ENCODE assay signal across 9 cellular contexts in the genomic region with DNA sequence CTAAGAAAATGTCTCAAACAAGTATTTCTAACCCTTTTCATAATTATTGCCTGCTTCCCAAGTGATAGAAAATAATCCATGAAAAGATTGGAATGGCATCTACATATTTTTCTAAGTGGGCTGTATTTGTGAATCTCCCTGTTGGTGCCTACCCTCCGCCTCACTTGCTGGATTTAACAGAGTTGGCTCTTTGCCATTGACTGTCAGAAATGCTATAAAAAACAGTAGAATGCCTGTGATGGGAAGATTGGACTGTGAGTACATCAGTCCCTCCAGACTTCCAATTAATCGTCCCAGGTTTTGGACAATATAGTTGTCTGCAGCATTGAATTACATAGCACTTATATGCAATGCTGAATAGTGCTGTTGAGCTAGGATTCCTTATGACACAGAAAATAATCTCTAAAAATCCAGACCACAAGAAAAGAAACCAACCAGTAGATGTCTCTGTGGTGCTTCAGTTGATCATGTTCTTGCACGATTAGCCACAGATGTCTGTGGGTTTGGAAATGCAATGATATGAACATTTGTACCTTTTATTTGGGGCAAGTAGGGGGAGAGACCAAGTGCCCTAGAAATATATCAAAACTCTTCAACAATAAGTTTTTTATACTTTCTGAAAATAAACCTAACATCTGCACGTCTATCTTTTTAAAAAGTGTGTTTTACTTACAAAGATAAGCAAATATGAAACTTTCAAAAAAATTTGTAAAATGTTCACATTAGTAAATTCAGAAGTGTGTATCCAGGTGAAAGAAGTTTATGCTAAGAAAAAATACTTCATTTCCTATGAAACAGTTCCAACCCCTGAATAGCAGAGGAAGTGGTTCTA.
DNase-seq lines count a peak whose midpoint lies in the region; ATAC-seq and TF ChIP-seq lines count a peak whose summit lies in the region.
"Had no signal": no experiment of that assay in that cellular context is flagged by ENCODE, and none has a peak within 500 bp of the region (broad histone marks: within the 10 kb centered on the region; RNA-seq: fewer than 3 reads in every experiment).

No MANE protein-coding gene starts in this region.

- H3K18ac ChIP-seq in mesendoderm (ENCODE audit: low read length): no peak overlapping the region

- H2BK15ac ChIP-seq in mesendoderm (replicated peaks; ENCODE audit: low read depth): no peak overlapping the region

- intact Hi-C loops in colonic mucosa (cut with DNase I): loop anchor here (1.0 to 10.0 kb wide), 2 partner anchors 235 to 304 kb away; no protein-coding TSS in a partner anchor
- intact Hi-C loops in activated T-helper 1 cell treated with anti-CD3 and anti-CD28 coated beads, Interleukin-12 subunit alpha, Interleukin-12 subunit beta, Interleukin-2, Interleukin-4 antibody, amounts not matched to agents 30 ng/mL and 10 ng/mL and 1 ng/mL, durations not matched to agents 14 hours and 24 hours and 36 hours (cut with micrococcal nuclease): loop anchor here (1.0 kb wide), 2 partner anchors 38 to 304 kb away; no protein-coding TSS in a partner anchor

- no peak overlapping the region for H4K5ac ChIP-seq in mesendoderm (ENCODE audit: low read length)

- H4K8ac ChIP-seq in mesendoderm (ENCODE audit: low read depth, low read length): no peak overlapping the region

- no peak overlapping the region for H3K4ac ChIP-seq in mesendoderm (ENCODE audit: low read depth, low read length)

- no peak overlapping the region for H3K27ac Mint-ChIP-seq in activated T-helper 1 cell treated with anti-CD3 and anti-CD28 coated beads, Interleukin-12 subunit alpha, Interleukin-12 subunit beta, Interleukin-2, Interleukin-4 antibody, amounts not matched to agents 30 ng/mL and 10 ng/mL and 1 ng/mL, durations not matched to agents 14 hours and 24 hours and 36 hours
- H3K27ac Mint-ChIP-seq: activated naive CD8-positive, alpha-beta T cell had no signal

- H3K9me3 ChIP-seq in NT2/D1 (ENCODE audit: insufficient read depth, low read length): no peaks in the 10 kb centered on the region
- H3K9me3 ChIP-seq in colonic mucosa: no peaks in the 10 kb centered on the region

- no peaks in the 10 kb centered on the region for H3K27me3 ChIP-seq in NT2/D1 (ENCODE audit: insufficient read depth, insufficient read length)
- H3K27me3 ChIP-seq in colonic mucosa: no peaks in the 10 kb centered on the region
- H3K27me3 ChIP-seq in mesendoderm (ENCODE audit: insufficient read depth, low read length, poor library complexity): no peaks in the 10 kb centered on the region

- ATAC-seq in HG03520 (IDR thresholded peaks at IDR 0.05; ENCODE audit: unreplicated experiment) (peak; percentile 53), HG02840 (IDR thresholded peaks at IDR 0.05; ENCODE audit: low FRiP score, unreplicated experiment) (no peak)

- no peak overlapping the region for H3K4me3 ChIP-seq in NT2/D1 (ENCODE audit: insufficient read length, low read depth)
- no peak overlapping the region for H3K4me3 ChIP-seq in colonic mucosa
- H3K4me3 ChIP-seq in mesendoderm (ENCODE audit: low read length): no peak overlapping the region

- no peak overlapping the region for H2AK5ac ChIP-seq in mesendoderm (ENCODE audit: low read length)

- H3K79me1 ChIP-seq in mesendoderm (ENCODE audit: low read length): no peaks in the 10 kb centered on the region

- H3K56ac ChIP-seq in mesendoderm (ENCODE audit: low read length): no peak overlapping the region

- H3K4me1 Mint-ChIP-seq in activated T-helper 1 cell treated with anti-CD3 and anti-CD28 coated beads, Interleukin-12 subunit alpha, Interleukin-12 subunit beta, Interleukin-2, Interleukin-4 antibody, amounts not matched to agents 30 ng/mL and 10 ng/mL and 1 ng/mL, durations not matched to agents 14 hours and 24 hours and 36 hours (ENCODE audit: low read depth): no peaks in the 10 kb centered on the region

- no peaks in the 10 kb centered on the region for H3K36me3 ChIP-seq in NT2/D1 (ENCODE audit: insufficient read depth, insufficient read length, low read length)
- H3K36me3 ChIP-seq in colonic mucosa: no peaks in the 10 kb centered on the region
- H3K36me3 ChIP-seq in mesendoderm (ENCODE audit: control insufficient read depth, insufficient read depth, low read length): no peaks in the 10 kb centered on the region

- H3K4me1 ChIP-seq in NT2/D1 (ENCODE audit: insufficient read depth, insufficient read length): no peaks in the 10 kb centered on the region
- no peaks in the 10 kb centered on the region for H3K4me1 ChIP-seq in colonic mucosa
- no peaks in the 10 kb centered on the region for H3K4me1 ChIP-seq in mesendoderm (ENCODE audit: control insufficient read depth, low read depth, low read length)

- H3K79me2 ChIP-seq in mesendoderm (ENCODE audit: control insufficient read depth, insufficient read depth, low read length): no peaks in the 10 kb centered on the region

- no peaks in the 10 kb centered on the region for H3K36me3 Mint-ChIP-seq in activated T-helper 1 cell treated with anti-CD3 and anti-CD28 coated beads, Interleukin-12 subunit alpha, Interleukin-12 subunit beta, Interleukin-2, Interleukin-4 antibody, amounts not matched to agents 30 ng/mL and 10 ng/mL and 1 ng/mL, durations not matched to agents 14 hours and 24 hours and 36 hours (ENCODE audit: low read depth)
- H3K36me3 Mint-ChIP-seq: activated naive CD8-positive, alpha-beta T cell had no signal

- no peak overlapping the region for H3K4me2 ChIP-seq in mesendoderm (ENCODE audit: low read length)

- H3K4me3 Mint-ChIP-seq in activated T-helper 1 cell treated with anti-CD3 and anti-CD28 coated beads, Interleukin-12 subunit alpha, Interleukin-12 subunit beta, Interleukin-2, Interleukin-4 antibody, amounts not matched to agents 30 ng/mL and 10 ng/mL and 1 ng/mL, durations not matched to agents 14 hours and 24 hours and 36 hours: no peak overlapping the region
- H3K4me3 Mint-ChIP-seq: activated naive CD8-positive, alpha-beta T cell had no signal

- H3K27ac ChIP-seq in colonic mucosa (no peak overlapping the region), mesendoderm (ENCODE audit: low read depth, low read length) (no peak overlapping the region)

- peak; percentile 38 for TF ChIP-seq CTCF in colonic mucosa (IDR thresholded peaks at IDR 0.05)

- DNase-seq in NCI-H524 (lab: John Stamatoyannopoulos, UW): peak; percentile 37 to 74
- no peak for DNase-seq in NCI-H524 treated with DMSO at 0.1 percent for 48 hours (lab: John Stamatoyannopoulos, UW)
- DNase-seq in NT2/D1 (ENCODE audit: low read depth, low spot score): peak; percentile 18
- DNase-seq in colonic mucosa: peak; percentile 25
- DNase-seq in mesendoderm: peak; percentile 68
- DNase-seq in activated T-helper 1 cell treated with anti-CD3 and anti-CD28 coated beads, Interleukin-12 subunit alpha, Interleukin-12 subunit beta, Interleukin-2, Interleukin-4 antibody, amounts not matched to agents 30 ng/mL and 10 ng/mL and 1 ng/mL, durations not matched to agents 14 hours and 24 hours and 36 hours (ENCODE audit: low spot score): no peak

- no CpG with 5 or more reads among the region's 4 CpGs for WGBS in mesendoderm (ENCODE audit: extremely low coverage, insufficient coverage, low lambda C conversion rate)

- H3K9ac ChIP-seq in NT2/D1 (ENCODE audit: insufficient read length, low read depth): no peak overlapping the region
- H3K9ac ChIP-seq in colonic mucosa (ENCODE audit: low read depth in 2 of 2, low read length in 2 of 2): no peak overlapping the region
- no peak overlapping the region for H3K9ac ChIP-seq in mesendoderm (ENCODE audit: low read length)

- H2BK120ac ChIP-seq in mesendoderm (ENCODE audit: low read depth, low read length): no peak overlapping the region

- no peaks in the 10 kb centered on the region for H3K9me3 Mint-ChIP-seq in activated T-helper 1 cell treated with anti-CD3 and anti-CD28 coated beads, Interleukin-12 subunit alpha, Interleukin-12 subunit beta, Interleukin-2, Interleukin-4 antibody, amounts not matched to agents 30 ng/mL and 10 ng/mL and 1 ng/mL, durations not matched to agents 14 hours and 24 hours and 36 hours

- H2BK5ac ChIP-seq in mesendoderm (ENCODE audit: low read length): no peak overlapping the region

- no peak overlapping the region for H3K23ac ChIP-seq in mesendoderm (ENCODE audit: low read length)

- peaks cover 11% of the 10 kb centered on the region for H3K27me3 Mint-ChIP-seq in activated T-helper 1 cell treated with anti-CD3 and anti-CD28 coated beads, Interleukin-12 subunit alpha, Interleukin-12 subunit beta, Interleukin-2, Interleukin-4 antibody, amounts not matched to agents 30 ng/mL and 10 ng/mL and 1 ng/mL, durations not matched to agents 14 hours and 24 hours and 36 hours (ENCODE audit: insufficient read depth)

Comparison
In these comparisons a context has a peak if more than half of its experiments do, and no peak if none do; other contexts are left out.
1. DNase-seq: peak in NCI-H524 (2 of 2), NT2/D1 (single experiment), colonic mucosa (single experiment) and mesendoderm (single experiment); none in NCI-H524 treated with DMSO at 0.1 percent for 48 hours (single experiment) and activated T-helper 1 cell treated with anti-CD3 and anti-CD28 coated beads, Interleukin-12 subunit alpha, Interleukin-12 subunit beta, Interleukin-2, Interleukin-4 antibody, amounts not matched to agents 30 ng/mL and 10 ng/mL and 1 ng/mL, durations not matched to agents 14 hours and 24 hours and 36 hours (single experiment).